Comparison of ENCODE assay signal across 24 cellular contexts in genomic region chr7:89200758-89201157, GRCh38.
DNase-seq lines count a peak whose midpoint lies in the region; ATAC-seq, FAIRE-seq and TF ChIP-seq lines count a peak whose summit lies in the region.
"Had no signal": no experiment of that assay in that cellular context is flagged by ENCODE, and none has a peak within 500 bp of the region (broad histone marks: within the 10 kb centered on the region; RNA-seq: fewer than 3 reads in every experiment).

No MANE protein-coding gene starts in this region.

- H2AFZ ChIP-seq in astrocyte (ENCODE audit: low read depth, low read length), result no peak overlapping the region

- no peak for TF ChIP-seq POLR2A in heart left ventricle (IDR thresholded peaks at IDR 0.05)

- H3K36me3 Mint-ChIP-seq in astrocyte (ENCODE audit: low read depth, unreplicated experiment), result no peaks in the 10 kb centered on the region
- H3K36me3 Mint-ChIP-seq in nephron (ENCODE audit: low read depth), result no peaks in the 10 kb centered on the region
- H3K36me3 Mint-ChIP-seq: CD14-positive monocyte; CD8-positive, alpha-beta memory T cell; IgD-negative memory B cell had no signal

- no peaks in the 10 kb centered on the region for H3K27me3 ChIP-seq in astrocyte (ENCODE audit: insufficient read depth, low read length)
- no peaks in the 10 kb centered on the region for H3K27me3 ChIP-seq in heart left ventricle
- H3K27me3 ChIP-seq: BE2C, Peyer's patch had no signal

- H3K27ac Mint-ChIP-seq in astrocyte (ENCODE audit: unreplicated experiment) (peak overlapping the region; percentile 54), nephron (peak overlapping the region; percentile 16 to 43 (median 35))
- H3K27ac Mint-ChIP-seq: CD14-positive monocyte; CD8-positive, alpha-beta memory T cell; IgD-negative memory B cell had no signal

- H3K4me3 ChIP-seq in astrocyte (ENCODE audit: insufficient read depth, low read depth, low read length), result no peak overlapping the region
- H3K4me3 ChIP-seq in heart left ventricle, result no peak overlapping the region
- H3K4me3 ChIP-seq: Peyer's patch had no signal

- no peaks in the 10 kb centered on the region for H4K20me1 ChIP-seq in astrocyte (ENCODE audit: insufficient read depth, low read length)

- H3K4me2 ChIP-seq in astrocyte (ENCODE audit: low read length), result no peak overlapping the region
- H3K4me2 ChIP-seq: SK-N-SH had no signal

- H3K27me3 Mint-ChIP-seq in astrocyte (ENCODE audit: low read depth, unreplicated experiment) (no peaks in the 10 kb centered on the region), nephron (ENCODE audit: low read depth) (no peaks in the 10 kb centered on the region)
- H3K27me3 Mint-ChIP-seq: CD8-positive, alpha-beta memory T cell; IgD-negative memory B cell had no signal

- H3K9me3 ChIP-seq in astrocyte (ENCODE audit: insufficient read depth, low read depth, low read length), result no peaks in the 10 kb centered on the region
- H3K9me3 ChIP-seq in heart left ventricle, result no peaks in the 10 kb centered on the region
- H3K9me3 ChIP-seq: BE2C, Peyer's patch, SK-N-SH had no signal

- no peak for TF ChIP-seq CTCF in astrocyte (IDR thresholded peaks at IDR 0.05; ENCODE audit: insufficient read depth, low read depth, low read length)
- no peak for TF ChIP-seq CTCF in nephron (IDR thresholded peaks at IDR 0.05; ENCODE audit: unreplicated experiment in 3 of 3)
- TF ChIP-seq CTCF in RWPE1 (conservative IDR thresholded peaks at IDR 0.05; ENCODE audit: low read depth), result no peak
- no peak for TF ChIP-seq CTCF in heart left ventricle (IDR thresholded peaks at IDR 0.05)

- H3K4me3 Mint-ChIP-seq in astrocyte (ENCODE audit: unreplicated experiment) (no peak overlapping the region), nephron (no peak overlapping the region)
- H3K4me3 Mint-ChIP-seq: CD14-positive monocyte; CD8-positive, alpha-beta memory T cell; IgD-negative memory B cell had no signal

- H3K9me3 Mint-ChIP-seq in astrocyte (ENCODE audit: unreplicated experiment) (no peaks in the 10 kb centered on the region), nephron (no peaks in the 10 kb centered on the region)

- intact Hi-C loops in heart left ventricle (cut with DNase I), result no loop called here

- POLR2A ChIA-PET in RWPE1 (lab: Yijun Ruan, JAX; ENCODE audit: low non-redundant PET), result no interaction called here

- H3K27ac ChIP-seq in astrocyte (ENCODE audit: low read depth, low read length), result no peak overlapping the region
- H3K27ac ChIP-seq in RWPE1, result no peak overlapping the region
- no peak overlapping the region for H3K27ac ChIP-seq in heart left ventricle
- H3K27ac ChIP-seq: Peyer's patch had no signal

- H3K4me1 ChIP-seq in astrocyte (ENCODE audit: insufficient read depth, low read length), result no peaks in the 10 kb centered on the region
- peaks cover 0 to 3% (median 0%) of the 10 kb centered on the region in 12 donors for H3K4me1 ChIP-seq in heart left ventricle
- H3K4me1 ChIP-seq: BE2C, Peyer's patch had no signal

- no peaks in the 10 kb centered on the region for H3K79me2 ChIP-seq in astrocyte (ENCODE audit: insufficient read depth, low read length)

- CTCF ChIA-PET in RWPE1 (lab: Yijun Ruan, JAX), result no interaction called here

- H3K36me3 ChIP-seq in astrocyte (ENCODE audit: insufficient read depth, low read length) (no peaks in the 10 kb centered on the region), heart left ventricle (no peaks in the 10 kb centered on the region)
- H3K36me3 ChIP-seq: BE2C, Peyer's patch had no signal

- DNase-seq in NOMO-1 treated with DMSO at 0.1 percent for 48 hours (lab: John Stamatoyannopoulos, UW; ENCODE audit: unreplicated experiment) (peak; percentile 17), NOMO-1 treated with dmso at 0.1 percent for 144 hours (lab: John Stamatoyannopoulos, UW; ENCODE audit: unreplicated experiment) (no peak), astrocyte (ENCODE audit: low read depth) (no peak), RWPE1 (ENCODE audit: low spot score) (no peak), SW480 (ENCODE audit: low spot score) (no peak), cerebellar nuclear complex (lab: John Stamatoyannopoulos, UW) (no peak), heart left ventricle (no peak)
- DNase-seq: 8988T; ACHN; BE2C; Calu3; CD8-positive, alpha-beta memory T cell; DMS79 treated with DMSO at 0.1 percent for 48 hours; GF-D8; NCI-H2029; NCI-H2227 treated with DMSO at 0.1 percent for 48 hours; NCI-H526 treated with DMSO at 0.1 percent for 48 hours; Peyer's patch; SK-N-SH had no signal

- no peak overlapping the region for H3K9ac ChIP-seq in astrocyte (ENCODE audit: low read length)
- H3K9ac ChIP-seq: SK-N-SH had no signal

- WGBS in heart left ventricle, 4 donors, result 64 to 80% (median 75%) methylated on average over 2 of the region's 2 CpGs

- FAIRE-seq in astrocyte (lab: Jason Lieb, UNC), result no peak
- FAIRE-seq: GM12891 had no signal

- H3K4me1 Mint-ChIP-seq in astrocyte (ENCODE audit: low read depth, unreplicated experiment) (peaks cover 4% of the 10 kb centered on the region), nephron (peaks cover 9% of the 10 kb centered on the region)
- H3K4me1 Mint-ChIP-seq: CD14-positive monocyte; CD8-positive, alpha-beta memory T cell had no signal

- no peak for ATAC-seq in heart left ventricle
- ATAC-seq: HCT116 had no signal
